In the genomic region with DNA sequence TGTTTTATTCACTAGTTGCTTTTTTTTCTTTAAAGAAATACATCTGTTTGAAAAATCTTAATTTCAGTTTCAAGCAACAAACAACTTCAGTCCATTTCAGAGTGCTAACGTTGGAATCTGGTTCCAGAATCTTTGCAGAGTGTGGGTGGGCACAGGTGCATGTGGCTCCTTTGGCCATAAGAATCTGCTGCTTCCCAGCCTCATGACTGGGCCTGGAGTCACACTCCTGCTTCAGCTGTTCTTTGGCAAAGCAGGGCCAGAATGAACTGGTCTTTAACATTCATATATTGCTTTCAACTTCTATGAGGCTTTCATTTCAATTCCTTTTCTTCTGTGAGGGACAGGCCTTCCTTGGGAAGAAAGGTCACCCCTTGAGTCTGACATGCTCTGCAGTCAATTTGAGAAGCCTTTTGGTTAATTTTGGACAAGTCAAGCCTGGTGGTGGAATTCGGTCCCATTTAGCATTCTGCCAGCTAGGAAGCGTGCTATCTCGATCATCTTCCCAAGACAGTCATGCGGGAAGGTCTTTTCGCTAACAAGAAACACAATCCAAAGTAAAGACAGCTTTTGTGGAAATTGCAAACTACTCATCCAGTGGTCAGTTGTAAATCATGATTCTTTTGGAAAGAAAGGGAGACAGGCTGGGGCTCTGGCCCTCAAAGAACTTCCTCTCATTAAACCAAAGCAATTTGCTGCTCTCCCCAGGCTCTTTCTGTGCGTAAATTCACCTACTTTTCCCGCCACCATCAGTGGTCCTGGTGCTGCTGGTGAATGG, we compare ENCODE assay signal across 15 cellular contexts. TPM values are rescaled to one million over a fixed set of nuclear protein-coding genes. Genes with fewer than 3 reads are reported as not detected.
"Had no signal": no experiment of that assay in that cellular context is flagged by ENCODE, and none has a peak within 500 bp of the region (broad histone marks: within the 10 kb centered on the region; RNA-seq: fewer than 3 reads in every experiment).

No MANE protein-coding gene starts in this region.

- H3K27ac ChIP-seq: lower lobe of right lung, neutrophil, parathyroid adenoma, tibial nerve had no signal

- H3K27ac Mint-ChIP-seq: naive B cell; stimulated activated memory B cell treated with anti-CD40 and anti-IgM and Interleukin-4, amounts not matched to agents 10 μg/mL and 1 μg/mL and 100 μg/mL, for 72 hours had no signal

- H3K27me3 ChIP-seq: neutrophil, tibial nerve had no signal

- H2AFZ ChIP-seq: parathyroid adenoma had no signal

- H3K4me1 Mint-ChIP-seq: central memory CD8-positive, alpha-beta T cell; naive B cell; stimulated activated memory B cell treated with anti-CD40 and anti-IgM and Interleukin-4, amounts not matched to agents 10 μg/mL and 1 μg/mL and 100 μg/mL, for 72 hours had no signal

- H3K9ac ChIP-seq: parathyroid adenoma had no signal

- H3K9me3 ChIP-seq: lower lobe of right lung, neutrophil, tibial nerve had no signal

- H3K4me3 ChIP-seq: lower lobe of right lung, tibial nerve had no signal

- H3K4me1 ChIP-seq: parathyroid adenoma had no signal

- H3K36me3 ChIP-seq: lower lobe of right lung, neutrophil, tibial nerve had no signal

- DNase-seq: activated CD4-positive, alpha-beta T cell treated with anti-CD3 and anti-CD28 coated beads for 1 hour; activated CD4-positive, alpha-beta T cell treated with anti-CD3 and anti-CD28 coated beads, Interleukin-2, amount 50 U/mL, for 48 hours; activated naive CD4-positive, alpha-beta T cell treated with anti-CD3 and anti-CD28 coated beads, Interleukin-2, amount 50 U/mL, for 16 hours; cortex of kidney; effector memory CD4-positive, alpha-beta T cell; left colon; lower lobe of right lung; naive B cell; stimulated activated CD4-positive, alpha-beta T cell treated with anti-CD3 and anti-CD28 coated beads, Interleukin-2, amount 100 ng/mL, for 48 hours had no signal

- H3K36me3 Mint-ChIP-seq: naive B cell; stimulated activated memory B cell treated with anti-CD40 and anti-IgM and Interleukin-4, amounts not matched to agents 10 μg/mL and 1 μg/mL and 100 μg/mL, for 72 hours had no signal

- H3K9me3 Mint-ChIP-seq: central memory CD8-positive, alpha-beta T cell; naive B cell; stimulated activated memory B cell treated with anti-CD40 and anti-IgM and Interleukin-4, amounts not matched to agents 10 μg/mL and 1 μg/mL and 100 μg/mL, for 72 hours had no signal

- H3K79me2 ChIP-seq: parathyroid adenoma had no signal

- ATAC-seq: left colon; lower lobe of right lung; stimulated activated memory B cell treated with anti-CD40 and anti-IgM and Interleukin-4, amounts not matched to agents 10 μg/mL and 1 μg/mL and 100 μg/mL, for 72 hours had no signal

- H3K4me3 Mint-ChIP-seq: central memory CD8-positive, alpha-beta T cell; naive B cell; stimulated activated memory B cell treated with anti-CD40 and anti-IgM and Interleukin-4, amounts not matched to agents 10 μg/mL and 1 μg/mL and 100 μg/mL, for 72 hours had no signal

RNA-seq across cellular contexts. Expression of gene SLC1A3, which starts 55.2 kb away (rescaled TPM):
- total RNA-seq: T-helper 1 cell treated with Interleukin-12 subunit alpha and Interleukin-12 subunit beta and Interleukin-4 antibody, amounts not matched to agents 30 ng/mL and 1 ng/mL, for 36 hours had no signal
